In genomic region chr2:240914645-240915525, GRCh38 we compare ENCODE assay signal across 18 cellular contexts. TPM values are rescaled to one million over a fixed set of nuclear protein-coding genes. Genes with fewer than 3 reads are reported as not detected.
DNase-seq lines count a peak whose midpoint lies in the region; ATAC-seq and TF ChIP-seq lines count a peak whose summit lies in the region.
"Had no signal": no experiment of that assay in that cellular context is flagged by ENCODE, and none has a peak within 500 bp of the region (broad histone marks: within the 10 kb centered on the region; RNA-seq: fewer than 3 reads in every experiment).

No MANE protein-coding gene starts in this region.

- H3K9me3 ChIP-seq in SK-N-SH = no peaks in the 10 kb centered on the region
- no peaks in the 10 kb centered on the region for H3K9me3 ChIP-seq in PC-9 (ENCODE audit: insufficient read depth, low read depth)
- H3K9me3 ChIP-seq in spleen = no peaks in the 10 kb centered on the region
- H3K9me3 ChIP-seq: Caco-2, gastroesophageal sphincter, tibial nerve had no signal

- TF ChIP-seq RAD21 in SK-N-SH (IDR thresholded peaks at IDR 0.05; ENCODE audit: low read length) = no peak

- no peak overlapping the region for H2AFZ ChIP-seq in SK-N-SH (ENCODE audit: low read depth)
- no peak overlapping the region for H2AFZ ChIP-seq in PC-9

- H3K4me1 ChIP-seq in SK-N-SH (ENCODE audit: control insufficient read depth in 1 of 2, insufficient read depth in 2 of 2, low read depth in 1 of 2, low read length in 1 of 2) (peaks cover 3 to 48% of the 10 kb centered on the region in 2 experiments; a peak in 1 of 4 replicates), PC-9 (replicated peaks; ENCODE audit: insufficient read depth) (peaks cover 10% of the 10 kb centered on the region), spleen (peaks cover 22 to 64% (median 50%) of the 10 kb centered on the region in 6 donors)
- H3K4me1 ChIP-seq: Caco-2 had no signal

- DNase-seq in SK-N-SH (no peak), PC-9 (no peak), left ventricle myocardium superior (peak; percentile 22), spleen (peak; percentile 65), NCI-H446 (lab: John Stamatoyannopoulos, UW) (no peak), occipital lobe (lab: John Stamatoyannopoulos, UW) (no peak)
- DNase-seq: cortex of kidney had no signal

- H3K36me3 ChIP-seq in SK-N-SH (replicated peaks in 1 of 2; ENCODE audit: control insufficient read depth in 1 of 2, insufficient read depth in 2 of 2, low read length in 1 of 2) (no peaks in the 10 kb centered on the region), PC-9 (ENCODE audit: low read depth) (no peaks in the 10 kb centered on the region), spleen (no peaks in the 10 kb centered on the region)
- H3K36me3 ChIP-seq: gastroesophageal sphincter, tibial nerve, WERI-Rb-1 had no signal

- intact Hi-C loops in PC-9 (cut with micrococcal nuclease; ENCODE audit: unreplicated experiment) = loop anchor here (1.0 to 2.0 kb wide), 2 partner anchors 20 to 160 kb away; no protein-coding TSS in a partner anchor
- intact Hi-C loops in left ventricle myocardium superior (cut with micrococcal nuclease) = no loop called here
- intact Hi-C loops in spleen (cut with DNase I; ENCODE audit: low total_unique reads) = no loop called here

- H3K9ac ChIP-seq in SK-N-SH = no peak overlapping the region

- H3K27ac ChIP-seq in SK-N-SH (ENCODE audit: low read depth in 2 of 2, low read length in 1 of 2) (no peak overlapping the region), PC-9 (no peak overlapping the region), spleen (peak overlapping the region in 5 of 8 donors; percentile 65 to 83 (median 72))
- H3K27ac ChIP-seq: epithelial cell of prostate, HL-60, WERI-Rb-1 had no signal

- no peaks in the 10 kb centered on the region for H3K9me2 ChIP-seq in SK-N-SH
- no peaks in the 10 kb centered on the region for H3K9me2 ChIP-seq in PC-9 (ENCODE audit: insufficient read depth)

- ATAC-seq in SK-N-SH treated with all-trans-retinoic acid at 6 μM for 48 hours (peak; percentile 2; the same call in 2 of the 3 replicates), left ventricle myocardium superior (no peak), HG02852 (IDR thresholded peaks at IDR 0.05; ENCODE audit: unreplicated experiment) (no peak)
- ATAC-seq: gastroesophageal sphincter; stimulated activated effector memory CD8-positive, alpha-beta T cell treated with anti-CD3 and anti-CD28 coated beads, Interleukin-12 subunit alpha, Interleukin-12 subunit beta, amount 100 ng/mL, for 72 hours had no signal

- H3K27me3 ChIP-seq in SK-N-SH (ENCODE audit: insufficient read depth) = no peaks in the 10 kb centered on the region
- H3K27me3 ChIP-seq in PC-9 (ENCODE audit: insufficient read depth, low read depth) = no peaks in the 10 kb centered on the region
- H3K27me3 ChIP-seq in spleen (replicated peaks in 1 of 7) = peaks cover 0 to 69% (median 11%) of the 10 kb centered on the region in 7 donors
- H3K27me3 ChIP-seq: tibial nerve had no signal

- H4K20me1 ChIP-seq in SK-N-SH (ENCODE audit: insufficient read depth) (no peaks in the 10 kb centered on the region), PC-9 (ENCODE audit: insufficient read depth) (no peaks in the 10 kb centered on the region)

- H3F3A ChIP-seq in SK-N-SH (replicated peaks; ENCODE audit: insufficient read depth) (no peaks in the 10 kb centered on the region), PC-9 (ENCODE audit: insufficient read depth, low read depth) (no peaks in the 10 kb centered on the region)

- POLR2A ChIA-PET in SK-N-SH (lab: Yijun Ruan, JAX) = interaction anchor here (0.6 to 0.8 kb wide), 2 partner anchors 60 to 164 kb away, joined by 3 read pairs; no protein-coding TSS in a partner anchor
- POLR2A ChIA-PET in PC-9 (lab: Charles Lee; ENCODE audit: unreplicated experiment) = interaction anchor here (0.7 kb wide), 1 partner anchor 19 kb away, joined by 3 read pairs; the partner anchor contains the start of gene MAB21L4

- H3K79me2 ChIP-seq in SK-N-SH (ENCODE audit: insufficient read depth) (no peaks in the 10 kb centered on the region), PC-9 (ENCODE audit: low read depth) (no peaks in the 10 kb centered on the region)

- no peak for TF ChIP-seq CTCF in SK-N-SH (IDR thresholded peaks at IDR 0.05)
- peak; percentile 59 for TF ChIP-seq CTCF in PC-9 (conservative IDR thresholded peaks at IDR 0.05)
- TF ChIP-seq CTCF in spleen (IDR thresholded peaks at IDR 0.05 in 8 of 11, conservative IDR thresholded peaks at IDR 0.05 in 3 of 11) = peak in 2 of 11 experiments; percentile 26 to 41

- TF ChIP-seq EP300 in SK-N-SH (IDR thresholded peaks at IDR 0.05; ENCODE audit: borderline replicate concordance in 1 of 2, low read depth in 1 of 2, low read length in 1 of 2) = no peak

- CTCF ChIA-PET in SK-N-SH (lab: Yijun Ruan, JAX) (interaction anchor here (0.6 to 2.9 kb wide), 58 partner anchors 8 to 400 kb away, joined by 3 to 25 read pairs (median 3); partner anchors contain the start of gene MTERF4), PC-9 (lab: Charles Lee) (interaction anchor here (0.6 to 2.4 kb wide), 7 partner anchors 16 to 235 kb away, joined by 3 to 11 read pairs (median 3); partner anchors contain the start of gene PPP1R7)

- no peak for TF ChIP-seq POLR2A in spleen (IDR thresholded peaks at IDR 0.05)

- 43% methylated on average over 4 of the region's 25 CpGs for WGBS in SK-N-SH (ENCODE audit: low lambda C conversion rate)
- WGBS in spleen, 5 donors = 49 to 68% (median 52%) methylated on average over 10 to 25 of the region's 25 CpGs

- BruUV-seq in PC-9 (replicated peaks; lab: Mats Ljungman, UMichigan) = no TSS peak

- no peak overlapping the region for H3K4me2 ChIP-seq in SK-N-SH
- no peak overlapping the region for H3K4me2 ChIP-seq in PC-9

- H3K4me3 ChIP-seq in SK-N-SH (ENCODE audit: low read depth in 2 of 2, low read length in 1 of 2) (peak overlapping the region in 1 of 2 experiments; percentile 40; a peak in 1 of 4 replicates), PC-9 (no peak overlapping the region), spleen (no peak overlapping the region)

TF ChIP-seq in SK-N-SH treated with all-trans-retinoic acid at 6 μM for 48 hours, 23 proteins besides CTCF, POLR2A, EP300 and RAD21 (continues in another document):
- TF ChIP-seq, protein P1, sequence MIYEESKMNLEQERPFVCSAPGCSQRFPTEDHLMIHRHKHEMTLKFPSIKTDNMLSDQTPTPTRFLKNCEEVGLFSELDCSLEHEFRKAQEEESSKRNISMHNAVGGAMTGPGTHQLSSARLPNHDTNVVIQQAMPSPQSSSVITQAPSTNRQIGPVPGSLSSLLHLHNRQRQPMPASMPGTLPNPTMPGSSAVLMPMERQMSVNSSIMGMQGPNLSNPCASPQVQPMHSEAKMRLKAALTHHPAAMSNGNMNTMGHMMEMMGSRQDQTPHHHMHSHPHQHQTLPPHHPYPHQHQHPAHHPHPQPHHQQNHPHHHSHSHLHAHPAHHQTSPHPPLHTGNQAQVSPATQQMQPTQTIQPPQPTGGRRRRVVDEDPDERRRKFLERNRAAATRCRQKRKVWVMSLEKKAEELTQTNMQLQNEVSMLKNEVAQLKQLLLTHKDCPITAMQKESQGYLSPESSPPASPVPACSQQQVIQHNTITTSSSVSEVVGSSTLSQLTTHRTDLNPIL (CRISPR knock-in tag; IDR thresholded peaks at IDR 0.05; ENCODE audit: low read depth) = no peak
- TF ChIP-seq TOX (CRISPR knock-in tag; IDR thresholded peaks at IDR 0.05; ENCODE audit: borderline replicate concordance) (no peak), ZNF565 (CRISPR knock-in tag; conservative IDR thresholded peaks at IDR 0.05; ENCODE audit: low read depth) (no peak), BACH2 (CRISPR knock-in tag; IDR thresholded peaks at IDR 0.05; ENCODE audit: borderline replicate concordance) (no peak), TCF4 (CRISPR knock-in tag; IDR thresholded peaks at IDR 0.05; ENCODE audit: borderline replicate concordance) (no peak), ZNF8 (CRISPR knock-in tag; IDR thresholded peaks at IDR 0.05) (no peak)

TF ChIP-seq in SK-N-SH, 30 proteins besides CTCF, POLR2A, EP300 and RAD21:
- no peak for TF ChIP-seq ZBTB33 (IDR thresholded peaks at IDR 0.05; ENCODE audit: borderline replicate concordance, low read depth)

RNA-seq across cellular contexts. Expression of gene CROCC2, which starts 8.7 kb away (rescaled TPM):
- polyA plus RNA-seq in SK-N-SH (2012; rRNA removed) (not detected in 2 replicates), spleen (under 1 TPM; 0.04 to 0.74 (median 0.17) TPM)
- not detected in 2 replicates for polyA plus RNA-seq in SK-N-SH (2012; cell fraction: cytosol; rRNA removed)
- 0.01 and 0.06 TPM in 2 replicates for polyA plus RNA-seq in SK-N-SH (2012; cell fraction: nucleus; rRNA removed)
- total RNA-seq in PC-9 (2021) (not detected in 2 replicates), left ventricle myocardium superior (not detected), spleen (1 to 10 TPM in 4 of 7 donors, under 1 TPM in 3; 0.29 to 3.6 (median 1.1) TPM), occipital lobe (under 0.01 TPM)
- total RNA-seq: Caco-2, gastroesophageal sphincter, lung microvascular endothelial cell had no signal

RNA-seq across cellular contexts. Expression of gene MAB21L4, which starts 18.9 kb away (rescaled TPM):
- polyA plus RNA-seq in SK-N-SH (2012; rRNA removed) (not detected in 2 replicates), spleen (under 1 TPM in 2 of 3 donors, not detected in 1; 0.04 to 0.13 TPM)
- not detected in 2 replicates for polyA plus RNA-seq in SK-N-SH (2012; cell fraction: cytosol; rRNA removed)
- polyA plus RNA-seq in SK-N-SH (2012; cell fraction: nucleus; rRNA removed) = not detected in 2 replicates
- total RNA-seq in PC-9 (2021) (68.8 and 84.0 TPM in 2 replicates), left ventricle myocardium superior (not detected), spleen (under 1 TPM in 2 of 7 donors, not detected in 5; 0.33 to 0.70 TPM), occipital lobe (not detected)
- total RNA-seq: lung microvascular endothelial cell, skeletal muscle tissue, tibial nerve had no signal

RNA-seq across cellular contexts. Expression of gene AGXT, which starts 46.3 kb away (rescaled TPM):
- polyA plus RNA-seq in SK-N-SH (2012; rRNA removed) (not detected in 2 replicates), spleen (1 to 10 TPM in 2 of 3 donors, under 1 TPM in 1; 0.61 to 1.5 (median 1.2) TPM)
- polyA plus RNA-seq in SK-N-SH (2012; cell fraction: cytosol; rRNA removed) = not detected in 2 replicates
- not detected in 2 replicates for polyA plus RNA-seq in SK-N-SH (2012; cell fraction: nucleus; rRNA removed)
- total RNA-seq in PC-9 (2021) (not detected in 2 replicates), left ventricle myocardium superior (0.12 TPM), spleen (1 to 10 TPM in 5 of 7 donors, under 1 TPM in 1, not detected in 1; 0.70 to 4.5 (median 3.8) TPM), occipital lobe (not detected)
- total RNA-seq: gastroesophageal sphincter, lung microvascular endothelial cell, skeletal muscle tissue had no signal

Comparison
In these comparisons a context has a peak if more than half of its experiments do, and no peak if none do; other contexts are left out.
1. DNase-seq: peak in left ventricle myocardium superior (single experiment) and spleen (single experiment); none in SK-N-SH (single experiment), PC-9 (0 of 2), NCI-H446 (0 of 2) and occipital lobe (single experiment).
2. H3K27ac ChIP-seq: peak in spleen (5 of 8); none in SK-N-SH (0 of 2) and PC-9 (single experiment).
3. RNA of gene MAB21L4, which starts 18.9 kb away (total RNA-seq): 68.8 to 84.0 TPM in PC-9; 0.33 to 0.70 TPM in spleen, not detected in left ventricle myocardium superior (single experiment) and not detected in occipital lobe (single experiment); every median in the first group is over 10 times any median in the second.